In the genomic region with DNA sequence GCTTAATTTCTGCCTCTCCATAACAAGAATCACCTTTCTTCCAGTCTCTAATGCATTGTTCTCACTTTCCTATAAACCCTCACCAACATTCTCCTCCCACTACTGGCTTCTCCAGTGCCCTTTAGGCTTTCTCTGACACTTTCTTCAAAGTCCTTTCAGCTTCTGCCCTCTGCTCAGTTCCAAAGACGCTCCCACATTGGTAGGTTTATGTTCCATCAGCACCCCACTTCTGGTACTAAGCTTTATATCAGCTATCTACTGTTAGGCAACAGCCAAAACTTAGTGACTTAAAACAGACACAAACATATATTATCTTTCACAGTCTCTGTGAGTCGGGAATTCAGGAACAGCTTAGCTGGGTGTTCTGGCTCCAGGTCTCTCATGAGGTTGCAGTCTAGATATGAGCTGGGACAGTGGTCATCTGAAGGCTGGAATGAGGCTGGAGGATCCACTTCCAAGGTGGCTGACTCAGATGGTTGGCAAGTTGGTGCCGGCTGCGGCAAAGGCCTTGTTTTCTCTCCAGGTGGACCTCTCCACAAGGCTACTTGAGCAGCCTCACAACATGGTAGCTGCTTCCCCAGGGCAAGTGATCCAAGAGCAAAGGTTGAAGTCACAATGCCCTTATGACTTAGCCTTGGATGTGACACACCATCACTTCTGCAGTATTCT, we compare ENCODE assay signal across 28 cellular contexts. TPM values are rescaled to one million over a fixed set of nuclear protein-coding genes. Genes with fewer than 3 reads are reported as not detected.
A peak's percentile ranks its signal among the peaks of the same experiment; 100 is the strongest.
DNase-seq lines count a peak whose midpoint lies in the region; ATAC-seq, FAIRE-seq and TF ChIP-seq lines count a peak whose summit lies in the region.
"Had no signal": no experiment of that assay in that cellular context is flagged by ENCODE, and none has a peak within 500 bp of the region (broad histone marks: within the 10 kb centered on the region; RNA-seq: fewer than 3 reads in every experiment).

No MANE protein-coding gene starts in this region.

- no peak overlapping the region for H3K18ac ChIP-seq in H9 (ENCODE audit: insufficient read length, low read depth, low read length)

- no peak overlapping the region for H4K91ac ChIP-seq in H9 (ENCODE audit: insufficient read length, low read depth, low read length)

- H3K4me3 Mint-ChIP-seq in endothelial cell (ENCODE audit: unreplicated experiment) (peak overlapping the region; percentile 73), H9 (no peak overlapping the region)
- H3K4me3 Mint-ChIP-seq in activated CD8-positive, alpha-beta memory T cell treated with anti-CD3 and anti-CD28 coated beads, Interleukin-2, amount 10 ng/mL, durations not matched to agents 7 days and 5 days = no peak overlapping the region
- H3K4me3 Mint-ChIP-seq: CD14-positive monocyte; CD4-positive, alpha-beta memory T cell; CD4-positive, CD25-positive, alpha-beta regulatory T cell had no signal

- no peak overlapping the region for H2BK5ac ChIP-seq in H9 (ENCODE audit: insufficient read length, low read length)

- H2BK120ac ChIP-seq in H9 (ENCODE audit: low read depth, low read length, poor library complexity, severe bottlenecking) = no peak overlapping the region

- H3K27me3 ChIP-seq in bronchial epithelial cell (ENCODE audit: control insufficient read depth, insufficient read depth, low read length) (peaks cover 3% of the 10 kb centered on the region), dorsolateral prefrontal cortex (no peaks in the 10 kb centered on the region), H9 (ENCODE audit: insufficient read depth, low read length) (no peaks in the 10 kb centered on the region)
- H3K27me3 ChIP-seq: BE2C, BLaER1 had no signal

- H4K20me1 ChIP-seq in H9 (ENCODE audit: control insufficient read depth, insufficient read depth, insufficient read length) = no peaks in the 10 kb centered on the region
- H4K20me1 ChIP-seq: BLaER1 had no signal

- intact Hi-C loops in dorsolateral prefrontal cortex (cut with DNase I) = loop anchor here in 1 of 2 donors (5.0 to 10.0 kb wide), 2 partner anchors 67 to 434 kb away; a partner anchor contains a TSS

- H3K9me3 Mint-ChIP-seq in endothelial cell (ENCODE audit: unreplicated experiment) = peaks cover 5% of the 10 kb centered on the region
- H3K9me3 Mint-ChIP-seq in activated CD8-positive, alpha-beta memory T cell treated with anti-CD3 and anti-CD28 coated beads, Interleukin-2, amount 10 ng/mL, durations not matched to agents 7 days and 5 days (ENCODE audit: low read depth) = no peaks in the 10 kb centered on the region
- H3K9me3 Mint-ChIP-seq in H9 = peaks cover 13 to 18% of the 10 kb centered on the region in 2 experiments

- H3K27ac Mint-ChIP-seq in endothelial cell (ENCODE audit: unreplicated experiment) (no peak overlapping the region), H9 (no peak overlapping the region)
- no peak overlapping the region for H3K27ac Mint-ChIP-seq in activated CD8-positive, alpha-beta memory T cell treated with anti-CD3 and anti-CD28 coated beads, Interleukin-2, amount 10 ng/mL, durations not matched to agents 7 days and 5 days
- H3K27ac Mint-ChIP-seq: CD14-positive monocyte; CD4-positive, CD25-positive, alpha-beta regulatory T cell; CD8-positive, alpha-beta memory T cell had no signal

- FAIRE-seq in HTR-8/SVneo (lab: Jason Lieb, UNC) = peak; percentile 16
- peak; percentile 28 for FAIRE-seq in bronchial epithelial cell (lab: Jason Lieb, UNC)
- FAIRE-seq: A204.1, GM12878, GM12892, GM18507 had no signal

- no peak for TF ChIP-seq CTCF in bronchial epithelial cell (IDR thresholded peaks at IDR 0.05; ENCODE audit: insufficient read depth, low read length, severe bottlenecking)
- no peak for TF ChIP-seq CTCF in endothelial cell (IDR thresholded peaks at IDR 0.05; ENCODE audit: unreplicated experiment)
- TF ChIP-seq CTCF in dorsolateral prefrontal cortex (IDR thresholded peaks at IDR 0.05 in 54 of 56, conservative IDR thresholded peaks at IDR 0.05 in 2 of 56; ENCODE audit: low read depth in 1 of 56, partially characterized antibody in 56 of 56) = no peak
- no peak for TF ChIP-seq CTCF in H9 (conservative IDR thresholded peaks at IDR 0.05)

- peaks cover 6% of the 10 kb centered on the region for H3K36me3 Mint-ChIP-seq in endothelial cell (ENCODE audit: low read depth, unreplicated experiment)
- no peaks in the 10 kb centered on the region for H3K36me3 Mint-ChIP-seq in activated CD8-positive, alpha-beta memory T cell treated with anti-CD3 and anti-CD28 coated beads, Interleukin-2, amount 10 ng/mL, durations not matched to agents 7 days and 5 days
- peaks cover 0 to 10% (median 4%) of the 10 kb centered on the region in 3 experiments; a peak in 5 of 7 replicates for H3K36me3 Mint-ChIP-seq in H9 (ENCODE audit: insufficient read depth in 1 of 3, low read depth in 3 of 3)
- H3K36me3 Mint-ChIP-seq: CD14-positive monocyte had no signal

- DNase-seq in HTR-8/SVneo (ENCODE audit: insufficient read length, low spot score) (no peak), bronchial epithelial cell (ENCODE audit: low read depth) (no peak), endothelial cell (ENCODE audit: low spot score) (no peak), dorsolateral prefrontal cortex (no peak), H9 (no peak)
- no peak for DNase-seq in activated CD8-positive, alpha-beta memory T cell treated with anti-CD3 and anti-CD28 coated beads, Interleukin-2, amount 10 ng/mL, durations not matched to agents 7 days and 5 days
- DNase-seq: 8988T; ACHN; BE2C; C1 segment of cervical spinal cord; CD4-positive, alpha-beta memory T cell; CD4-positive, CD25-positive, alpha-beta regulatory T cell; CD8-positive, alpha-beta memory T cell; COR-L47; DMS 273 treated with DMSO at 0.1 percent for 48 hours; DMS153; DMS53; DMS79; DND-41; EL; GDM1 had no signal

- no peaks in the 10 kb centered on the region for H3K79me2 ChIP-seq in H9 (ENCODE audit: insufficient read depth, low read length)

- H3K23ac ChIP-seq in H9 (ENCODE audit: insufficient read length, low read depth, low read length) = no peak overlapping the region

- H3K14ac ChIP-seq in H9 (ENCODE audit: insufficient read depth, low read length) = no peak overlapping the region

- H3K56ac ChIP-seq in H9 (ENCODE audit: insufficient read length, low read depth, low read length) = no peak overlapping the region

- no peak overlapping the region for H3T11ph ChIP-seq in H9 (ENCODE audit: low read length)

- CTCF ChIA-PET in activated CD8-positive, alpha-beta memory T cell treated with anti-CD3 and anti-CD28 coated beads, Interleukin-2, amount 10 ng/mL, durations not matched to agents 7 days and 5 days (lab: Charles Lee) = interaction anchor here (0.7 kb wide), 1 partner anchor 290 kb away, joined by 3 read pairs; no protein-coding TSS in a partner anchor

- no peak overlapping the region for H3K4me3 ChIP-seq in bronchial epithelial cell (ENCODE audit: low read depth, low read length)
- no peak overlapping the region for H3K4me3 ChIP-seq in dorsolateral prefrontal cortex
- H3K4me3 ChIP-seq: BLaER1, GM12878 had no signal

- H3K4me2 ChIP-seq in H9 (ENCODE audit: insufficient read depth, insufficient read length, low read length) = no peak overlapping the region
- H3K4me2 ChIP-seq: BLaER1 had no signal

- no peak overlapping the region for H2BK20ac ChIP-seq in H9 (ENCODE audit: low read depth, low read length, poor library complexity, severe bottlenecking)

- no peak overlapping the region for H4K8ac ChIP-seq in H9 (replicated peaks; ENCODE audit: insufficient read length, low read depth, low read length)

- no peak overlapping the region for H2AFZ ChIP-seq in H9 (ENCODE audit: low read length)

- no peaks in the 10 kb centered on the region for H3K23me2 ChIP-seq in H9 (ENCODE audit: insufficient read length, low read depth, low read length, poor library complexity, severe bottlenecking)

- no peak for ATAC-seq in HG02763 (IDR thresholded peaks at IDR 0.05; ENCODE audit: unreplicated experiment)
- ATAC-seq in activated CD8-positive, alpha-beta memory T cell treated with anti-CD3 and anti-CD28 coated beads, Interleukin-2, amount 10 ng/mL, durations not matched to agents 7 days and 5 days = no peak
- ATAC-seq: GM12878 had no signal

- H3K27ac ChIP-seq in dorsolateral prefrontal cortex = no peak overlapping the region
- no peak overlapping the region for H3K27ac ChIP-seq in H9 (ENCODE audit: insufficient read length, low read depth, low read length)
- H3K27ac ChIP-seq: BLaER1 had no signal

- H3K27me3 Mint-ChIP-seq in endothelial cell (ENCODE audit: unreplicated experiment) = peaks cover 9% of the 10 kb centered on the region
- peaks cover 8% of the 10 kb centered on the region for H3K27me3 Mint-ChIP-seq in activated CD8-positive, alpha-beta memory T cell treated with anti-CD3 and anti-CD28 coated beads, Interleukin-2, amount 10 ng/mL, durations not matched to agents 7 days and 5 days
- peaks cover 23% of the 10 kb centered on the region for H3K27me3 Mint-ChIP-seq in H9 (ENCODE audit: low read depth)

- no peaks in the 10 kb centered on the region for H3K79me1 ChIP-seq in H9 (ENCODE audit: insufficient read depth, low read depth, low read length, poor library complexity, severe bottlenecking)

- no CpG with 5 or more reads among the region's 4 CpGs for whole genome bisulfite sequencing in H9 (ENCODE audit: extremely low coverage, insufficient read length, low lambda C conversion rate)

- no peak overlapping the region for H2BK15ac ChIP-seq in H9 (ENCODE audit: low read depth, low read length)

- no peaks in the 10 kb centered on the region for H3K36me3 ChIP-seq in bronchial epithelial cell (ENCODE audit: control insufficient read depth, insufficient read depth, low read length)
- H3K36me3 ChIP-seq: BE2C had no signal

- H2BK12ac ChIP-seq in H9 (ENCODE audit: insufficient read length, low read depth, low read length) = no peak overlapping the region

- no peak overlapping the region for H3K9ac ChIP-seq in H9 (ENCODE audit: extremely low read depth, insufficient read length, low read length)
- H3K9ac ChIP-seq: BLaER1 had no signal

- no peak overlapping the region for H4K5ac ChIP-seq in H9 (ENCODE audit: insufficient read length, low read depth, low read length)

- H3K9me3 ChIP-seq in H9 (ENCODE audit: control insufficient read depth, low read depth, low read length) = no peaks in the 10 kb centered on the region
- H3K9me3 ChIP-seq: BE2C had no signal

- no peak overlapping the region for H2AK5ac ChIP-seq in H9 (ENCODE audit: insufficient read length, low read length)

- no peaks in the 10 kb centered on the region for H3K4me1 ChIP-seq in H9 (ENCODE audit: insufficient read depth, low read length)
- H3K4me1 ChIP-seq: BE2C had no signal

- no peak overlapping the region for H3K4ac ChIP-seq in H9 (ENCODE audit: low read depth, low read length)

- H3K4me1 Mint-ChIP-seq in endothelial cell (ENCODE audit: unreplicated experiment) (peaks cover 16% of the 10 kb centered on the region), H9 (peaks cover 9 to 19% of the 10 kb centered on the region in 2 experiments)
- no peaks in the 10 kb centered on the region for H3K4me1 Mint-ChIP-seq in activated CD8-positive, alpha-beta memory T cell treated with anti-CD3 and anti-CD28 coated beads, Interleukin-2, amount 10 ng/mL, durations not matched to agents 7 days and 5 days
- H3K4me1 Mint-ChIP-seq: CD14-positive monocyte; CD4-positive, CD25-positive, alpha-beta regulatory T cell; CD8-positive, alpha-beta memory T cell had no signal

RNA-seq across cellular contexts. Expression of a gene that starts 37.4 kb away (rescaled TPM):
- 91.4 and 106 TPM in 2 replicates for total RNA-seq in bronchial epithelial cell
- total RNA-seq in endothelial cell (ENCODE audit: unreplicated experiment) = 76.7 TPM
- 10 to 100 TPM; 15.5 to 18.5 TPM for total RNA-seq in activated CD8-positive, alpha-beta memory T cell treated with anti-CD3 and anti-CD28 coated beads, Interleukin-2, amount 10 ng/mL, durations not matched to agents 7 days and 5 days
- total RNA-seq in dorsolateral prefrontal cortex = 10 to 100 TPM; 30.1 to 53.8 (median 41.6) TPM
- total RNA-seq in H9 (2021) = 120 and 121 TPM in 2 replicates
